Comparison of ENCODE assay signal across 13 cellular contexts in genomic region chr20:2820896-2821869, GRCh38. TPM values are rescaled to one million over a fixed set of nuclear protein-coding genes. Genes with fewer than 3 reads are reported as not detected.
A peak's percentile ranks its signal among the peaks of the same experiment; 100 is the strongest.
DNase-seq lines count a peak whose midpoint lies in the region; ATAC-seq and TF ChIP-seq lines count a peak whose summit lies in the region.
"Had no signal": no experiment of that assay in that cellular context is flagged by ENCODE, and none has a peak within 500 bp of the region (broad histone marks: within the 10 kb centered on the region; RNA-seq: fewer than 3 reads in every experiment).

No MANE protein-coding gene starts in this region.

- H3K18ac ChIP-seq in IMR-90 (ENCODE audit: low read depth, low read length) (peak overlapping the region; percentile 91; the same call in 1 of the 2 replicates), neuronal stem cell (ENCODE audit: low read length) (peak overlapping the region; percentile 89)

- H3K79me1 ChIP-seq in IMR-90 (ENCODE audit: low read depth in 1 of 2, low read length in 2 of 2) (no peaks in the 10 kb centered on the region), neuronal stem cell (ENCODE audit: low read depth, low read length) (no peaks in the 10 kb centered on the region)

- no peak overlapping the region for H3K4me3 ChIP-seq in IMR-90 (ENCODE audit: insufficient read depth, low read depth, low read length)
- H3K4me3 ChIP-seq in left ventricle myocardium inferior = peak overlapping the region; percentile 37
- H3K4me3 ChIP-seq in neuronal stem cell (ENCODE audit: low read length in 2 of 2) = peak overlapping the region in 1 of 2 donors; percentile 68
- H3K4me3 ChIP-seq in Peyer's patch = no peak overlapping the region
- H3K4me3 ChIP-seq: pancreas, suprapubic skin had no signal

- no peak overlapping the region for H3K23ac ChIP-seq in IMR-90 (ENCODE audit: low read depth, low read length)
- no peak overlapping the region for H3K23ac ChIP-seq in neuronal stem cell (ENCODE audit: low read depth, low read length, poor library complexity)

- H2BK120ac ChIP-seq in IMR-90 (ENCODE audit: low read depth, low read length) = peak overlapping the region; percentile 86
- peak overlapping the region; percentile 7 for H2BK120ac ChIP-seq in neuronal stem cell (ENCODE audit: low read depth, low read length)

- dilution Hi-C loops in IMR-90 (cut with HindIII; ENCODE audit: low sequenced_read_pairs, unreplicated experiment) = no loop called here

- H4K8ac ChIP-seq in IMR-90 (ENCODE audit: low read depth in 2 of 2, low read length in 2 of 2) (peak overlapping the region; percentile 94 to 95; a peak in 2 of 4 replicates), neuronal stem cell (ENCODE audit: low read depth, low read length) (no peak overlapping the region)

- no peak for TF ChIP-seq RAD21 in IMR-90 (IDR thresholded peaks at IDR 0.05; ENCODE audit: low read length)

- ATAC-seq in IMR-90 (ENCODE audit: low read depth) (no peak), GM21390 (IDR thresholded peaks at IDR 0.05; ENCODE audit: unreplicated experiment) (no peak)

- H3K27me3 ChIP-seq in IMR-90 (ENCODE audit: control insufficient read depth, insufficient read depth, low read length) (no peaks in the 10 kb centered on the region), left ventricle myocardium inferior (ENCODE audit: low read depth) (peaks cover 65% of the 10 kb centered on the region), neuronal stem cell (ENCODE audit: control insufficient read depth in 3 of 3, insufficient read depth in 3 of 3, low read depth in 1 of 3, low read length in 3 of 3) (peaks cover 8 to 56% (median 20%) of the 10 kb centered on the region in 3 experiments), Peyer's patch (peaks cover 0 to 13% of the 10 kb centered on the region in 2 donors)
- H3K27me3 ChIP-seq: pancreas had no signal

- POLR2A ChIA-PET in IMR-90 (lab: Charles Lee; ENCODE audit: unreplicated experiment) = no interaction called here

- H3K4me2 ChIP-seq in IMR-90 (ENCODE audit: low read depth, low read length) = no peak overlapping the region
- H3K4me2 ChIP-seq in neuronal stem cell (ENCODE audit: insufficient read depth, low read length, poor library complexity, severe bottlenecking) = peak overlapping the region; percentile 43

- no peak for TF ChIP-seq CTCF in IMR-90 (conservative IDR thresholded peaks at IDR 0.05; ENCODE audit: low read depth, low read length)
- no peak for TF ChIP-seq CTCF in left ventricle myocardium inferior (IDR thresholded peaks at IDR 0.05; ENCODE audit: borderline replicate concordance)
- TF ChIP-seq CTCF in Peyer's patch (IDR thresholded peaks at IDR 0.05) = no peak

- in situ Hi-C loops in IMR-90 (cut with MboI; ENCODE audit: low sequenced_read_pairs) = loop anchor here (25.0 kb wide), 1 partner anchor 709 kb away; the partner anchor contains the start of gene STK35

- no peaks in the 10 kb centered on the region for H3K9me3 ChIP-seq in IMR-90 (ENCODE audit: control insufficient read depth, insufficient read depth, low read length)
- H3K9me3 ChIP-seq in left ventricle myocardium inferior (replicated peaks) = no peaks in the 10 kb centered on the region
- H3K9me3 ChIP-seq in neuronal stem cell (replicated peaks in 1 of 2; ENCODE audit: control insufficient read depth in 2 of 2, insufficient read depth in 1 of 2, low read depth in 1 of 2, low read length in 2 of 2) = peaks cover 0 to 8% of the 10 kb centered on the region in 2 donors
- H3K9me3 ChIP-seq in Peyer's patch = no peaks in the 10 kb centered on the region
- H3K9me3 ChIP-seq: esophagus squamous epithelium, pancreas, suprapubic skin had no signal

- TF ChIP-seq POLR2A in IMR-90 (IDR thresholded peaks at IDR 0.05; ENCODE audit: low read depth, low read length) (no peak), Peyer's patch (IDR thresholded peaks at IDR 0.05) (no peak)

- H2BK5ac ChIP-seq in IMR-90 (ENCODE audit: low read depth, low read length, poor library complexity, severe bottlenecking) = peak overlapping the region; percentile 10
- H2BK5ac ChIP-seq in neuronal stem cell (ENCODE audit: low read length) = no peak overlapping the region

- no peak overlapping the region for H2BK12ac ChIP-seq in neuronal stem cell (ENCODE audit: low read length)

- peak overlapping the region; percentile 99 for H3K27ac ChIP-seq in IMR-90 (ENCODE audit: insufficient read depth, low read length)
- H3K27ac ChIP-seq in left ventricle myocardium inferior (replicated peaks) = no peak overlapping the region
- no peak overlapping the region for H3K27ac ChIP-seq in neuronal stem cell (replicated peaks; ENCODE audit: low read length)
- H3K27ac ChIP-seq in Peyer's patch = no peak overlapping the region
- H3K27ac ChIP-seq: esophagus squamous epithelium, pancreas, suprapubic skin had no signal

- intact Hi-C loops in IMR-90 (cut with micrococcal nuclease) (no loop called here), left ventricle myocardium inferior (cut with micrococcal nuclease) (no loop called here)

- peak overlapping the region; percentile 85 for H2AK9ac ChIP-seq in IMR-90 (replicated peaks; ENCODE audit: low read depth, low read length, poor library complexity)

- peak overlapping the region; percentile 86; the same call in 1 of the 2 replicates for H4K5ac ChIP-seq in IMR-90 (ENCODE audit: low read depth, low read length)

- H4K91ac ChIP-seq in IMR-90 (ENCODE audit: insufficient read depth, low read depth, low read length) = peak overlapping the region; percentile 91
- no peak overlapping the region for H4K91ac ChIP-seq in neuronal stem cell (ENCODE audit: low read depth, low read length, poor library complexity)

- H3K9me1 ChIP-seq in IMR-90 (ENCODE audit: insufficient read depth, low read length) = peaks cover 12% of the 10 kb centered on the region

- DNase-seq in ELF-1 (ENCODE audit: low read depth, low spot score) = peak; percentile 58
- DNase-seq in IMR-90 = no peak
- no peak for DNase-seq in left ventricle myocardium inferior
- DNase-seq in neuronal stem cell (ENCODE audit: low spot score) = no peak
- no peak for DNase-seq in NCI-H510A treated with DMSO at 0.1 percent for 48 hours (lab: John Stamatoyannopoulos, UW)
- no peak for DNase-seq in Peyer's patch
- DNase-seq: esophagus squamous epithelium; KG1; NCI-H2107; stimulated activated CD4-positive, alpha-beta T cell treated with anti-CD3 and anti-CD28 coated beads, Interleukin-4, amount 100 ng/mL, for 24 hours had no signal

- no peak overlapping the region; the same call in 1 of the 2 replicates for H3K9ac ChIP-seq in IMR-90 (ENCODE audit: low read depth, low read length)
- no peak overlapping the region for H3K9ac ChIP-seq in neuronal stem cell (ENCODE audit: low read depth, low read length, poor library complexity)

- H3K36me3 ChIP-seq in IMR-90 (ENCODE audit: control insufficient read depth, insufficient read depth, low read length) (no peaks in the 10 kb centered on the region), left ventricle myocardium inferior (no peaks in the 10 kb centered on the region), neuronal stem cell (replicated peaks in 1 of 2; ENCODE audit: control insufficient read depth in 2 of 2, insufficient read depth in 2 of 2, low read length in 2 of 2) (no peaks in the 10 kb centered on the region), Peyer's patch (no peaks in the 10 kb centered on the region)
- H3K36me3 ChIP-seq: esophagus squamous epithelium, pancreas, suprapubic skin had no signal

- H3K14ac ChIP-seq in IMR-90 (replicated peaks; ENCODE audit: low read depth, low read length) (no peak overlapping the region), neuronal stem cell (ENCODE audit: low read length) (peak overlapping the region; percentile 75)

- H3K56ac ChIP-seq in IMR-90 (ENCODE audit: extremely low read depth, insufficient read depth, low read length) = no peak overlapping the region

- BruUV-seq in IMR-90 (replicated peaks; lab: Mats Ljungman, UMichigan) = no TSS peak

- H2AFZ ChIP-seq in IMR-90 (replicated peaks; ENCODE audit: low read length, poor library complexity) = peak overlapping the region; percentile 91
- H2AFZ ChIP-seq in neuronal stem cell (ENCODE audit: low read length) = peak overlapping the region; percentile 34

- peak overlapping the region; percentile 69 for H3K4ac ChIP-seq in IMR-90 (ENCODE audit: low read depth, low read length)
- no peak overlapping the region for H3K4ac ChIP-seq in neuronal stem cell (ENCODE audit: low read length)

- H2BK15ac ChIP-seq in IMR-90 (ENCODE audit: low read depth, low read length) = peak overlapping the region; percentile 45; the same call in 1 of the 3 replicates
- peak overlapping the region; percentile 97 for H2BK15ac ChIP-seq in neuronal stem cell (ENCODE audit: low read length)

- CTCF ChIA-PET in IMR-90 (lab: Yijun Ruan, JAX) = no interaction called here

- no peak overlapping the region; the same call in 1 of the 2 replicates for H2BK20ac ChIP-seq in IMR-90 (ENCODE audit: low read depth, low read length)

- peak overlapping the region; percentile 69 for H2AK5ac ChIP-seq in IMR-90 (ENCODE audit: low read depth, low read length)
- H2AK5ac ChIP-seq in neuronal stem cell (ENCODE audit: low read depth, low read length) = peak overlapping the region; percentile 97

- WGBS in IMR-90 (ENCODE audit: extremely low coverage in 2 of 2, insufficient read length in 1 of 2), 2 experiments = 42% methylated on average over 24 of the region's 68 CpGs; no CpG with 5 or more reads in 1 of the 2 experiments
- WGBS in neuronal stem cell (ENCODE audit: extremely low coverage in 2 of 2, insufficient read length in 2 of 2, insufficient replicate concordance in 1 of 2), 2 donors = no CpG with 5 or more reads among the region's 68 CpGs

- H4K20me1 ChIP-seq in IMR-90 (ENCODE audit: insufficient read depth, low read length) = no peaks in the 10 kb centered on the region

- H3K4me1 ChIP-seq in IMR-90 (ENCODE audit: control insufficient read depth, insufficient read depth, low read length) (peaks cover 27% of the 10 kb centered on the region), left ventricle myocardium inferior (peaks cover 13% of the 10 kb centered on the region), neuronal stem cell (ENCODE audit: control insufficient read depth in 2 of 2, insufficient read depth in 1 of 2, low read depth in 1 of 2, low read length in 2 of 2) (peaks cover 0 to 2% of the 10 kb centered on the region in 2 donors), Peyer's patch (no peaks in the 10 kb centered on the region)
- H3K4me1 ChIP-seq: pancreas had no signal

RNA-seq across cellular contexts. Expression of gene TMEM239, which starts 5.0 kb away (rescaled TPM):
- not detected in 2 replicates for total RNA-seq in IMR-90 (2012; rRNA removed)
- 0.32 TPM in 1 of 2 replicates, not detected in the other for polyA plus RNA-seq in IMR-90 (2012; rRNA removed)
- 0.09 and 0.11 TPM in 2 replicates for polyA plus RNA-seq in IMR-90 (2012; cell fraction: cytosol; rRNA removed)
- polyA plus RNA-seq in IMR-90 (2012; cell fraction: nucleus; rRNA removed; ENCODE audit: low replicate concordance) = 0.92 and 1.0 TPM in 2 replicates
- not detected for total RNA-seq in left ventricle myocardium inferior
- polyA plus RNA-seq in neuronal stem cell (2013, experiment 1 of 2) = not detected
- polyA plus RNA-seq in neuronal stem cell (2013, experiment 2 of 2) = not detected
- total RNA-seq in Peyer's patch = not detected
- total RNA-seq: esophagus squamous epithelium, pancreas had no signal
- polyA plus RNA-seq: pancreas had no signal

RNA-seq across cellular contexts. Expression of gene C20orf141, which starts 6.4 kb away (rescaled TPM):
- total RNA-seq in IMR-90 (2012; rRNA removed) = 0.36 TPM in 1 of 2 replicates, not detected in the other
- 0.53 and 0.91 TPM in 2 replicates for polyA plus RNA-seq in IMR-90 (2012; rRNA removed)
- polyA plus RNA-seq in IMR-90 (2012; cell fraction: cytosol; rRNA removed) = 1.5 TPM in 1 of 2 replicates, not detected in the other
- 0.72 and 1.3 TPM in 2 replicates for polyA plus RNA-seq in IMR-90 (2012; cell fraction: nucleus; rRNA removed; ENCODE audit: low replicate concordance)
- not detected for total RNA-seq in left ventricle myocardium inferior
- polyA plus RNA-seq in neuronal stem cell (2013, experiment 1 of 2) = not detected
- not detected for polyA plus RNA-seq in neuronal stem cell (2013, experiment 2 of 2)
- total RNA-seq in Peyer's patch = not detected
- total RNA-seq: esophagus squamous epithelium, pancreas, suprapubic skin had no signal

RNA-seq across cellular contexts. Expression of gene PCED1A, which starts 19.3 kb away (rescaled TPM):
- total RNA-seq in IMR-90 (2012; rRNA removed) (8.1 and 9.7 TPM in 2 replicates), left ventricle myocardium inferior (9.4 TPM), Peyer's patch (10 to 100 TPM; 25.4 to 99.0 (median 48.7) TPM)
- 33.4 and 37.0 TPM in 2 replicates for polyA plus RNA-seq in IMR-90 (2012; rRNA removed)
- polyA plus RNA-seq in IMR-90 (2012; cell fraction: cytosol; rRNA removed) = 17.0 and 26.1 TPM in 2 replicates
- polyA plus RNA-seq in IMR-90 (2012; cell fraction: nucleus; rRNA removed; ENCODE audit: low replicate concordance) = 242 and 445 TPM in 2 replicates
- 61.0 TPM for polyA plus RNA-seq in neuronal stem cell (2013, experiment 1 of 2)
- polyA plus RNA-seq in neuronal stem cell (2013, experiment 2 of 2) = 61.2 TPM

RNA-seq across cellular contexts. Expression of gene VPS16, which starts 19.4 kb away (rescaled TPM):
- 41.7 and 48.0 TPM in 2 replicates for total RNA-seq in IMR-90 (2012; rRNA removed)
- 37.6 and 38.7 TPM in 2 replicates for polyA plus RNA-seq in IMR-90 (2012; rRNA removed)
- 23.6 and 24.8 TPM in 2 replicates for polyA plus RNA-seq in IMR-90 (2012; cell fraction: cytosol; rRNA removed)
- polyA plus RNA-seq in IMR-90 (2012; cell fraction: nucleus; rRNA removed; ENCODE audit: low replicate concordance) = 201 and 203 TPM in 2 replicates
- total RNA-seq in left ventricle myocardium inferior = 15.7 TPM
- 19.8 TPM for polyA plus RNA-seq in neuronal stem cell (2013, experiment 1 of 2)
- polyA plus RNA-seq in neuronal stem cell (2013, experiment 2 of 2) = 18.6 TPM
- total RNA-seq in Peyer's patch = 10 to 100 TPM; 43.7 to 54.6 (median 45.1) TPM

RNA-seq across cellular contexts. Expression of gene CPXM1, which starts 20.8 kb away (rescaled TPM):
- total RNA-seq in IMR-90 (2012; rRNA removed) = 0.83 and 1.1 TPM in 2 replicates
- 4.5 and 4.6 TPM in 2 replicates for polyA plus RNA-seq in IMR-90 (2012; rRNA removed)
- polyA plus RNA-seq in IMR-90 (2012; cell fraction: cytosol; rRNA removed) = 3.9 and 6.8 TPM in 2 replicates
- 18.1 and 27.9 TPM in 2 replicates for polyA plus RNA-seq in IMR-90 (2012; cell fraction: nucleus; rRNA removed; ENCODE audit: low replicate concordance)
- total RNA-seq in left ventricle myocardium inferior = 0.69 TPM
- polyA plus RNA-seq in neuronal stem cell (2013, experiment 1 of 2) = 100 TPM
- 97.5 TPM for polyA plus RNA-seq in neuronal stem cell (2013, experiment 2 of 2)
- 1 to 10 TPM in 3 of 4 donors, not detected in 1; 1.1 to 2.5 (median 1.2) TPM for total RNA-seq in Peyer's patch
